In the genomic region with DNA sequence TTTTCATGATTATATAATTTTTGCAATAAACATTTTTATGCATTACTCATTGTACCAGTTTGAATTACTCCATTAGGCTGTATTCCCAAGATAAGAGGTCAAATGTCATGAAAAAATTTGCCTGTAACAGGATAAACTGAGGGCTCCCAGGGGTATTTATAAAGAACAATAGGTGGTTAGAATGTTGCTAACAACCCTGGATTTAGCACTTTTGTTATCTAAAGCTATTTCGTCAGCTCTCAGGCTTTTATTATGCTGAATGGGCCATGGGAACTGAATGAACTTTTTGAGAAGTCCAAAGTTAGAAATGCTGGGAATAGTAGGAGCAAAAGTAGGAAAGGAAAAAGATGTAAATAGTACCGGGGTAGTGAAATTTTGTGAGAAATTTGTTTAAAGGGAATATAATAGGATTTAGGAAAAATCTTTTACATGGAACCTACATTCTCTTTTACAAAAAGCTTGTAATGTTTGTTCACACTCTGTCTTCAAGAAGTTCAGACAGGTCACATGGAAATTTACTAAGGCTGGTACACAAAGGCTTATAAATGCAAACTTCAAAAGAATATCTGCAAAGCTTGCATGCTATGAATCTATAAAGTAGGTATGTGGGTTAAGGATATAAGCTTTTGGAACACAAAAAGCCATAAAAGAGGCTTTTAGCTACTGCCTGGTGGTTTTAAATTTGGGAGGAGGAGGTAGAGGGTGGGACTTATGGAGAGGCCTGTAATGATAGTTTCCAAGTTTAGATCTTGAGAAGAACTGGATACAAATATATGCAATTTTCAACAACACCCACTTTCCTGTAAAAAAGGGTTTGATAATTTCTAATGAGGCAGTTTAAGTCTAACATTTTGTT, we compare ENCODE assay signal across 17 cellular contexts.
"Had no signal": no experiment of that assay in that cellular context is flagged by ENCODE, and none has a peak within 500 bp of the region (broad histone marks: within the 10 kb centered on the region; RNA-seq: fewer than 3 reads in every experiment).

No MANE protein-coding gene starts in this region.

- H3K9me3 Mint-ChIP-seq: activated naive CD4-positive, alpha-beta T cell treated with anti-CD3 and anti-CD28 coated beads, Interleukin-2, amount 50 U/mL, for 24 hours; stimulated activated memory B cell treated with anti-CD40 and anti-IgM and Interleukin-4, amounts not matched to agents 10 μg/mL and 1 μg/mL and 100 μg/mL, for 72 hours had no signal

- H3K36me3 ChIP-seq: adrenal gland, breast epithelium, neutrophil, upper lobe of right lung had no signal

- H2AFZ ChIP-seq: parathyroid adenoma had no signal

- H3K4me1 Mint-ChIP-seq: activated naive CD4-positive, alpha-beta T cell treated with anti-CD3 and anti-CD28 coated beads, Interleukin-2, amount 50 U/mL, for 24 hours; naive B cell; stimulated activated memory B cell treated with anti-CD40 and anti-IgM and Interleukin-4, amounts not matched to agents 10 μg/mL and 1 μg/mL and 100 μg/mL, for 72 hours had no signal

- H3K4me3 Mint-ChIP-seq: activated naive CD4-positive, alpha-beta T cell treated with anti-CD3 and anti-CD28 coated beads, Interleukin-2, amount 50 U/mL, for 24 hours; naive B cell; stimulated activated memory B cell treated with anti-CD40 and anti-IgM and Interleukin-4, amounts not matched to agents 10 μg/mL and 1 μg/mL and 100 μg/mL, for 72 hours had no signal

- H3K4me3 ChIP-seq: adrenal gland, breast epithelium, mucosa of descending colon, upper lobe of right lung had no signal

- H3K27ac Mint-ChIP-seq: activated naive CD4-positive, alpha-beta T cell treated with anti-CD3 and anti-CD28 coated beads, Interleukin-2, amount 50 U/mL, for 24 hours; naive B cell; stimulated activated memory B cell treated with anti-CD40 and anti-IgM and Interleukin-4, amounts not matched to agents 10 μg/mL and 1 μg/mL and 100 μg/mL, for 72 hours had no signal

- H3K27me3 Mint-ChIP-seq: activated naive CD4-positive, alpha-beta T cell treated with anti-CD3 and anti-CD28 coated beads, Interleukin-2, amount 50 U/mL, for 24 hours; naive B cell; stimulated activated memory B cell treated with anti-CD40 and anti-IgM and Interleukin-4, amounts not matched to agents 10 μg/mL and 1 μg/mL and 100 μg/mL, for 72 hours had no signal

- H3K36me3 Mint-ChIP-seq: activated naive CD4-positive, alpha-beta T cell treated with anti-CD3 and anti-CD28 coated beads, Interleukin-2, amount 50 U/mL, for 24 hours; naive B cell; stimulated activated memory B cell treated with anti-CD40 and anti-IgM and Interleukin-4, amounts not matched to agents 10 μg/mL and 1 μg/mL and 100 μg/mL, for 72 hours had no signal

- H3K9ac ChIP-seq: parathyroid adenoma had no signal

- H3K4me1 ChIP-seq: adrenal gland, breast epithelium, parathyroid adenoma, upper lobe of right lung had no signal

- H3K79me2 ChIP-seq: parathyroid adenoma had no signal

- H3K9me3 ChIP-seq: adrenal gland, breast epithelium, mucosa of descending colon, neutrophil, upper lobe of right lung had no signal

- H3K27me3 ChIP-seq: adrenal gland, breast epithelium, neutrophil, upper lobe of right lung had no signal

- H3K27ac ChIP-seq: adrenal gland, breast epithelium, neutrophil, parathyroid adenoma, upper lobe of right lung had no signal

- DNase-seq: activated CD4-positive, alpha-beta T cell treated with anti-CD3 and anti-CD28 coated beads, Interleukin-2, amount 50 U/mL, for 1 hour; activated gamma-delta T cell; adrenal gland; cerebellar nuclear complex; cortex of kidney; effector CD4-positive, alpha-beta T cell; left ventricle myocardium superior; mucosa of descending colon; naive B cell; stimulated activated CD4-positive, alpha-beta T cell treated with anti-CD3 and anti-CD28 coated beads, Interleukin-4, amount 100 ng/mL, for 24 hours; T1000; upper lobe of right lung had no signal
